In the genomic region with DNA sequence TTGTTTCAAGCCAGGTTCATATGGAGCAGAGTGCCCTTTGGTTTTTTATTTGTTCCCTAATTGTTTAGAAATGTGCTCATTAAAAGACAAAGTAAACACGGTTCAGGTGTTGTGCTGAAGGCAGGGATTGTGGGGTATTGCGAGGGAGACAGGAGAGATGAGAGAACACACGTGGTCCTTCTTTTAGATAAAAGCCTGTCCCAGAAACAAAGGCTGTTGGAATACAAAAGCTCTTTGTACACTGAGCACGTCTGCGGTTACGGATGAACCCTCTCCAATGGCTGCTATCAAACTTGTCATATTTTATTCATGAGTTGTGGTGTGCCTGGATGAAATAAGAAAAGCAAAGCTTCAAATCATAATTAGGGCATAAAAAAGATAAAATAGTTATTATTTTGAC, we compare ENCODE assay signal across 30 cellular contexts.
DNase-seq lines count a peak whose midpoint lies in the region; ATAC-seq and TF ChIP-seq lines count a peak whose summit lies in the region.
"Had no signal": no experiment of that assay in that cellular context is flagged by ENCODE, and none has a peak within 500 bp of the region (broad histone marks: within the 10 kb centered on the region; RNA-seq: fewer than 3 reads in every experiment).

No MANE protein-coding gene starts in this region.

- H3K4me1 ChIP-seq in neural progenitor cell: no peaks in the 10 kb centered on the region
- no peaks in the 10 kb centered on the region for H3K4me1 ChIP-seq in upper lobe of left lung
- H3K4me1 ChIP-seq: gastroesophageal sphincter, left lung, prostate gland, SJSA1, stomach, vagina had no signal

- H3K36me3 ChIP-seq in neural progenitor cell (no peaks in the 10 kb centered on the region), upper lobe of left lung (no peaks in the 10 kb centered on the region)
- H3K36me3 ChIP-seq: gastroesophageal sphincter, left lung, prostate gland, SJSA1, stomach, vagina had no signal

- WGBS in upper lobe of left lung, 2 donors: 73 to 77% methylated on average over 6 of the region's 6 CpGs

- H2AFZ ChIP-seq in neural progenitor cell (replicated peaks): no peak overlapping the region

- H3F3A ChIP-seq in neural progenitor cell (ENCODE audit: low read depth): no peaks in the 10 kb centered on the region

- H3K27me3 ChIP-seq in neural progenitor cell (no peaks in the 10 kb centered on the region), upper lobe of left lung (no peaks in the 10 kb centered on the region)
- H3K27me3 ChIP-seq: gastroesophageal sphincter, left lung, SJSA1, stomach, vagina had no signal

- DNase-seq in DMS153 treated with DMSO at 0.1 percent for 48 hours (lab: John Stamatoyannopoulos, UW; ENCODE audit: unreplicated experiment) (peak; percentile 96), NCI-H187 treated with DMSO at 0.1 percent for 48 hours (lab: John Stamatoyannopoulos, UW) (peak; percentile 98), NCI-H510A treated with DMSO at 0.1 percent for 48 hours (lab: John Stamatoyannopoulos, UW) (peak; percentile 76), neural progenitor cell (ENCODE audit: low spot score) (peak; percentile 12), HCEC 1CT (no peak), upper lobe of left lung (no peak)
- DNase-seq in activated CD4-positive, alpha-beta T cell treated with anti-CD3 and anti-CD28 coated beads, Interleukin-2, amount 50 U/mL, for 1 hour: no peak
- DNase-seq: activated naive CD4-positive, alpha-beta T cell; aorta; CD4-positive, alpha-beta T cell; effector CD4-positive, alpha-beta T cell; EL; HFFc6; left lung; midbrain; NCI-H524; stimulated activated CD4-positive, alpha-beta T cell treated with anti-CD3 and anti-CD28 coated beads, Interleukin-2, amount 100 ng/mL, for 48 hours; stomach; T-helper 2 cell had no signal

- TF ChIP-seq CTCF in neural progenitor cell (IDR thresholded peaks at IDR 0.05): no peak
- TF ChIP-seq CTCF in upper lobe of left lung (IDR thresholded peaks at IDR 0.05): no peak

- no peaks in the 10 kb centered on the region for H4K20me1 ChIP-seq in neural progenitor cell (ENCODE audit: low read depth)

- TF ChIP-seq EP300 in upper lobe of left lung (IDR thresholded peaks at IDR 0.05): no peak

- no peak overlapping the region for H3K4me3 Mint-ChIP-seq in neural progenitor cell
- H3K4me3 Mint-ChIP-seq: CD4-positive, alpha-beta T cell; HFFc6; IgD-negative memory B cell; nephron had no signal

- no peak overlapping the region for H3K4me2 ChIP-seq in neural progenitor cell

- H3K9me3 ChIP-seq in neural progenitor cell (ENCODE audit: low read depth): no peaks in the 10 kb centered on the region
- no peaks in the 10 kb centered on the region for H3K9me3 ChIP-seq in upper lobe of left lung
- H3K9me3 ChIP-seq: gastroesophageal sphincter, left lung, prostate gland, SJSA1, vagina had no signal

- peaks cover 3% of the 10 kb centered on the region for H3K9me3 Mint-ChIP-seq in neural progenitor cell
- H3K9me3 Mint-ChIP-seq: CD4-positive, alpha-beta T cell; nephron had no signal

- H3K9ac ChIP-seq in neural progenitor cell: no peak overlapping the region

- H3K79me2 ChIP-seq in neural progenitor cell (ENCODE audit: low read depth): no peaks in the 10 kb centered on the region

- H3K4me1 Mint-ChIP-seq in neural progenitor cell: peaks cover 10% of the 10 kb centered on the region
- H3K4me1 Mint-ChIP-seq: IgD-negative memory B cell, nephron had no signal

- no peaks in the 10 kb centered on the region for H3K36me3 Mint-ChIP-seq in neural progenitor cell

- peaks cover 5% of the 10 kb centered on the region for H3K27me3 Mint-ChIP-seq in neural progenitor cell (ENCODE audit: insufficient read depth, low read depth)
- H3K27me3 Mint-ChIP-seq: CD4-positive, alpha-beta T cell; IgD-negative memory B cell had no signal

- H3K27ac ChIP-seq in neural progenitor cell: no peak overlapping the region
- no peak overlapping the region for H3K27ac ChIP-seq in upper lobe of left lung
- H3K27ac ChIP-seq: gastroesophageal sphincter, HL-60, left lung, prostate gland, SJSA1, skin epidermis, stomach, vagina, VCaP had no signal

- ATAC-seq in HG03280 (IDR thresholded peaks at IDR 0.05; ENCODE audit: unreplicated experiment) (no peak), upper lobe of left lung (ENCODE audit: low FRiP score in 2 of 2) (no peak)
- ATAC-seq: esophagus mucosa, gastroesophageal sphincter, left lung had no signal

- peak overlapping the region; percentile 34 for H3K27ac Mint-ChIP-seq in neural progenitor cell
- H3K27ac Mint-ChIP-seq: CD4-positive, alpha-beta T cell; HFFc6; IgD-negative memory B cell; nephron had no signal

- H3K4me3 ChIP-seq in neural progenitor cell (no peak overlapping the region), upper lobe of left lung (no peak overlapping the region)
- H3K4me3 ChIP-seq: gastroesophageal sphincter, left lung, prostate gland, SJSA1, skin epidermis, stomach, vagina had no signal

- no peak for TF ChIP-seq POLR2A in upper lobe of left lung (IDR thresholded peaks at IDR 0.05)

Comparison
In these comparisons a context has a peak if more than half of its experiments do, and no peak if none do; other contexts are left out.
1. DNase-seq: peak in DMS153 treated with DMSO at 0.1 percent for 48 hours (single experiment), NCI-H187 treated with DMSO at 0.1 percent for 48 hours (single experiment), NCI-H510A treated with DMSO at 0.1 percent for 48 hours (single experiment) and neural progenitor cell (single experiment); none in HCEC 1CT (single experiment), upper lobe of left lung (0 of 2) and activated CD4-positive, alpha-beta T cell treated with anti-CD3 and anti-CD28 coated beads, Interleukin-2, amount 50 U/mL, for 1 hour (single experiment).